Comparison of ENCODE assay signal across 14 cellular contexts in the genomic region with DNA sequence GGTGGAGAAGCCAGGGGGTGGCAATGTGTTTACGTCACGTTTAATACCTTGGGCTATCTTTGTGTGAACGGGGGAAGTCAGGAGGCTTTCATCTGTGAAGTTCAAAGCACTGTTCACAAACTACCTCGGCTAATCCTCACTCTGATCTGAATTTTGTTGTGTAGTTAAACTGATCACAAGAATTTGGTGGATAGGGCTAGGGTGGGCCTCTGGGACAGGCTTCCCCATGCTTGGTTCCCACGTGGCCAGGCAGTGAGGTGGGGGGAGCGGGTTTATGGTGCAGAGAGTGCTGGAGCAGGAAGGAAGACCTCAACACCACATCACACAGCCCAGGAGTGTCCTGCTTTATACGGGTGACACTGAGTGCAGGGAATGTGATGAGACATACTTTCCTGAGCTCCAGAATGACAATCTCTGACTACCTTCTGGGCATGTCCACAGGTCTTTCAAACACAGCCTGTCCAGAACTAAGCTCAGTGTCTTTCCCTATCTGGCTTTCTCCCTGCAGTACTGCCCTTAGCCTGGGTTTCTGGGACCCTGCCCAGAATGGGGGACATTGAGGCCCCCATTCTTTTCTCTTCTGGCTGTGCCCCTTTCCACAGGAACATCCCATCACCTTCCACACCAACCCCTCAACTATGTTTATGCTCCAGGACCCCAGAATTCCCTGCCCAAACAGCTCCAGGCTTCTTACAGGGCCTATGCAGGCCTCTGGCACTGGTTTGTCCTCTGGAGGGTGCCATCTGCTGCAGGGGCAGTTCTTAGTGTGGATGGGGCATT. TPM values are rescaled to one million over a fixed set of nuclear protein-coding genes. Genes with fewer than 3 reads are reported as not detected.
A peak's percentile ranks its signal among the peaks of the same experiment; 100 is the strongest.
DNase-seq lines count a peak whose midpoint lies in the region; ATAC-seq and TF ChIP-seq lines count a peak whose summit lies in the region.
"Had no signal": no experiment of that assay in that cellular context is flagged by ENCODE, and none has a peak within 500 bp of the region (broad histone marks: within the 10 kb centered on the region; RNA-seq: fewer than 3 reads in every experiment).

No MANE protein-coding gene starts in this region.

- no peaks in the 10 kb centered on the region for H3K9me3 ChIP-seq in T-helper 17 cell (ENCODE audit: control insufficient read depth, low read length, poor library complexity, severe bottlenecking)
- no peaks in the 10 kb centered on the region for H3K9me3 ChIP-seq in hepatocyte (ENCODE audit: low read depth)
- H3K9me3 ChIP-seq in skeletal muscle tissue (ENCODE audit: control insufficient read depth in 3 of 3, low read length in 3 of 3), result no peaks in the 10 kb centered on the region
- H3K9me3 ChIP-seq: upper lobe of left lung had no signal

- CTCF ChIA-PET in activated naive CD4-positive, alpha-beta T cell treated with anti-CD3 and anti-CD28 coated beads for 36 hours (lab: Charles Lee), result no interaction called here
- CTCF ChIA-PET in activated naive CD4-positive, alpha-beta T cell treated with anti-CD3 and anti-CD28 coated beads, Interleukin-2, amount 10 ng/mL, durations not matched to agents 7 days and 5 days (lab: Charles Lee), result interaction anchor here (1.3 kb wide), 1 partner anchor 86 kb away, joined by 5 read pairs; no protein-coding TSS in a partner anchor

- H3K36me3 Mint-ChIP-seq in activated naive CD4-positive, alpha-beta T cell treated with anti-CD3 and anti-CD28 coated beads for 36 hours (ENCODE audit: low read depth), result no peaks in the 10 kb centered on the region
- H3K36me3 Mint-ChIP-seq in activated naive CD4-positive, alpha-beta T cell treated with anti-CD3 and anti-CD28 coated beads, Interleukin-2, amount 10 ng/mL, durations not matched to agents 7 days and 5 days, result no peaks in the 10 kb centered on the region
- H3K36me3 Mint-ChIP-seq in T-helper 17 cell (ENCODE audit: low read depth), result no peaks in the 10 kb centered on the region

- H3K27me3 Mint-ChIP-seq in activated naive CD4-positive, alpha-beta T cell treated with anti-CD3 and anti-CD28 coated beads for 36 hours (ENCODE audit: low read depth), result no peaks in the 10 kb centered on the region
- no peaks in the 10 kb centered on the region for H3K27me3 Mint-ChIP-seq in activated naive CD4-positive, alpha-beta T cell treated with anti-CD3 and anti-CD28 coated beads, Interleukin-2, amount 10 ng/mL, durations not matched to agents 7 days and 5 days
- no peaks in the 10 kb centered on the region for H3K27me3 Mint-ChIP-seq in T-helper 17 cell

- H3K9me3 Mint-ChIP-seq in activated naive CD4-positive, alpha-beta T cell treated with anti-CD3 and anti-CD28 coated beads for 36 hours, result no peaks in the 10 kb centered on the region
- H3K9me3 Mint-ChIP-seq in activated naive CD4-positive, alpha-beta T cell treated with anti-CD3 and anti-CD28 coated beads, Interleukin-2, amount 10 ng/mL, durations not matched to agents 7 days and 5 days, result peaks cover 8% of the 10 kb centered on the region

- no peaks in the 10 kb centered on the region for H4K20me1 ChIP-seq in hepatocyte (ENCODE audit: insufficient read depth, poor library complexity, severe bottlenecking)

- H3K27ac ChIP-seq in hepatocyte, result peak overlapping the region; percentile 72
- peak overlapping the region; percentile 84 for H3K27ac ChIP-seq in skeletal muscle tissue (ENCODE audit: low read depth, low read length)

- H3K4me1 Mint-ChIP-seq in activated naive CD4-positive, alpha-beta T cell treated with anti-CD3 and anti-CD28 coated beads for 36 hours (ENCODE audit: low read depth), result peaks cover 29% of the 10 kb centered on the region
- H3K4me1 Mint-ChIP-seq in activated naive CD4-positive, alpha-beta T cell treated with anti-CD3 and anti-CD28 coated beads, Interleukin-2, amount 10 ng/mL, durations not matched to agents 7 days and 5 days, result peaks cover 36% of the 10 kb centered on the region
- peaks cover 19% of the 10 kb centered on the region for H3K4me1 Mint-ChIP-seq in T-helper 17 cell

- peaks cover 29% of the 10 kb centered on the region for H3K4me1 ChIP-seq in hepatocyte (ENCODE audit: insufficient read depth)
- H3K4me1 ChIP-seq in skeletal muscle tissue (ENCODE audit: control insufficient read depth in 3 of 3, insufficient read depth in 3 of 3, low read length in 3 of 3), result peaks cover 22 to 29% (median 24%) of the 10 kb centered on the region in 3 donors

- H3K4me3 ChIP-seq in hepatocyte, result no peak overlapping the region
- peak overlapping the region in 1 of 3 donors; percentile 9 for H3K4me3 ChIP-seq in skeletal muscle tissue (ENCODE audit: low read length in 3 of 3)
- H3K4me3 ChIP-seq: upper lobe of left lung had no signal

- peak overlapping the region; percentile 40 for H2AFZ ChIP-seq in hepatocyte

- TF ChIP-seq CTCF in hepatocyte (IDR thresholded peaks at IDR 0.05; ENCODE audit: poor library complexity), result no peak

- no peaks in the 10 kb centered on the region for H3K27me3 ChIP-seq in hepatocyte
- no peaks in the 10 kb centered on the region for H3K27me3 ChIP-seq in skeletal muscle tissue (ENCODE audit: control insufficient read depth in 3 of 3, insufficient read depth in 3 of 3, low read length in 3 of 3)
- H3K27me3 ChIP-seq: upper lobe of left lung had no signal

- no peak overlapping the region for H3K4me3 Mint-ChIP-seq in activated naive CD4-positive, alpha-beta T cell treated with anti-CD3 and anti-CD28 coated beads for 36 hours
- no peak overlapping the region for H3K4me3 Mint-ChIP-seq in activated naive CD4-positive, alpha-beta T cell treated with anti-CD3 and anti-CD28 coated beads, Interleukin-2, amount 10 ng/mL, durations not matched to agents 7 days and 5 days
- peak overlapping the region; percentile 12 for H3K4me3 Mint-ChIP-seq in T-helper 17 cell
- H3K4me3 Mint-ChIP-seq: T-helper 1 cell treated with Interleukin-12 subunit alpha and Interleukin-12 subunit beta and Interleukin-4 antibody, amounts not matched to agents 30 μg/mL and 1 μg/mL, for 36 hours had no signal

- peak; percentile 15 for DNase-seq in activated naive CD4-positive, alpha-beta T cell treated with anti-CD3 and anti-CD28 coated beads for 36 hours
- DNase-seq in activated naive CD4-positive, alpha-beta T cell treated with anti-CD3 and anti-CD28 coated beads, Interleukin-2, amount 10 ng/mL, durations not matched to agents 7 days and 5 days, result no peak
- DNase-seq in T-helper 17 cell (no peak), hepatocyte (ENCODE audit: low spot score) (no peak), 8988T (no peak)
- DNase-seq: ACHN; activated CD4-positive, alpha-beta T cell treated with anti-CD3 and anti-CD28 coated beads, Interleukin-2, amount 50 U/mL, for 4 hours; Kasumi-1; midbrain had no signal

- H3K9ac ChIP-seq in skeletal muscle tissue (ENCODE audit: low read depth in 1 of 3, low read length in 3 of 3), result peak overlapping the region in 2 of 3 donors; percentile 65 to 81

- H3K36me3 ChIP-seq in hepatocyte (replicated peaks; ENCODE audit: insufficient read depth, low read depth), result no peaks in the 10 kb centered on the region
- H3K36me3 ChIP-seq in skeletal muscle tissue (ENCODE audit: control insufficient read depth in 3 of 3, insufficient read depth in 3 of 3, low read length in 3 of 3), result no peaks in the 10 kb centered on the region
- H3K36me3 ChIP-seq: upper lobe of left lung had no signal

- no peak overlapping the region for H3K4me2 ChIP-seq in hepatocyte

- intact Hi-C loops in activated naive CD4-positive, alpha-beta T cell treated with anti-CD3 and anti-CD28 coated beads for 36 hours (cut with micrococcal nuclease), result no loop called here

- no peaks in the 10 kb centered on the region for H3K79me2 ChIP-seq in hepatocyte

- WGBS in hepatocyte (ENCODE audit: low lambda C conversion rate, missing lambda C conversion rate), result 26% methylated on average over 7 of the region's 7 CpGs

- ATAC-seq in T-helper 17 cell (peak; percentile 71), HG03039 (IDR thresholded peaks at IDR 0.05; ENCODE audit: unreplicated experiment) (no peak), HG02970 (IDR thresholded peaks at IDR 0.05; ENCODE audit: low FRiP score, unreplicated experiment) (no peak)

- no peak overlapping the region for H3K27ac Mint-ChIP-seq in activated naive CD4-positive, alpha-beta T cell treated with anti-CD3 and anti-CD28 coated beads for 36 hours
- no peak overlapping the region for H3K27ac Mint-ChIP-seq in activated naive CD4-positive, alpha-beta T cell treated with anti-CD3 and anti-CD28 coated beads, Interleukin-2, amount 10 ng/mL, durations not matched to agents 7 days and 5 days
- H3K27ac Mint-ChIP-seq in T-helper 17 cell, result no peak overlapping the region
- H3K27ac Mint-ChIP-seq: T-helper 1 cell treated with Interleukin-12 subunit alpha and Interleukin-12 subunit beta and Interleukin-4 antibody, amounts not matched to agents 30 μg/mL and 1 μg/mL, for 36 hours had no signal

- H3K9me2 ChIP-seq in hepatocyte (replicated peaks; ENCODE audit: insufficient read depth), result no peaks in the 10 kb centered on the region

RNA-seq across cellular contexts. Expression of gene RASL11B, which starts 36.6 kb away (rescaled TPM):
- total RNA-seq in activated naive CD4-positive, alpha-beta T cell treated with anti-CD3 and anti-CD28 coated beads for 36 hours, result under 1 TPM in 1 of 2 experiments, not detected in 1; 0.24 TPM
- total RNA-seq in T-helper 17 cell (not detected), hepatocyte (6.3 and 8.9 TPM in 2 replicates), skeletal muscle tissue (6.3 TPM)
- polyA plus RNA-seq in hepatocyte, result 6.9 and 7.6 TPM in 2 replicates
